Comparison of ENCODE assay signal across 1 cellular context in the genomic region with DNA sequence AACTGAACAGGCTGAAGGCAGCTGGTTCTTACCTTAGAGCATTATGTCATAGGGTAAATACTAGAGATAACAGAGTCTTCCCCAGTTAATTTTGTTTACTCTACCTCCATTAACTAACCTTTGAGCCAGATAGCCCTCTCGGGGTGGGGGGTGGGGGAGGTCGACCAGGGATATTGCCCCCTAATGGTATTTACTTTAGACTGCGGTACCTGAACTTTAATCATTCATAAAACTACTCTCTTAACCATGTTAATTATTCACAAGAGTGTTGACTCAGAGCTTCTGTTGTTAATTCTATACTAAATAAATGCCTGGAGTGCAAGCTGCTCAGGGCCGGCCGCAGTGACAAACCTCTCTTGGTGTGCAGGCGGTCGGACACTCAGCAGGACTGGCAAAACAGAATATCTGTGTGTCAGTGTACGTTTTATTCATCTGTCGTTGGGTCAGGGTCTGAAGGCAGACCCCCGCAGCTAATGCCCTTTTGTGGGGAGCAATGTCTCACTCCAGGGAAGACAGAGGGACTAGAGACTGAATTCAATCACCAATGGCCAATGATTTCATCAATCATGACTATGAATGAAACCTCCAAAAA.
TF ChIP-seq lines count a peak whose summit lies in the region.

No MANE protein-coding gene starts in this region.

TF ChIP-seq in HepG2, 621 proteins besides CTCF, POLR2A, EP300 and RAD21 (continued from another document and continues in another):
- TF ChIP-seq, protein P1, sequence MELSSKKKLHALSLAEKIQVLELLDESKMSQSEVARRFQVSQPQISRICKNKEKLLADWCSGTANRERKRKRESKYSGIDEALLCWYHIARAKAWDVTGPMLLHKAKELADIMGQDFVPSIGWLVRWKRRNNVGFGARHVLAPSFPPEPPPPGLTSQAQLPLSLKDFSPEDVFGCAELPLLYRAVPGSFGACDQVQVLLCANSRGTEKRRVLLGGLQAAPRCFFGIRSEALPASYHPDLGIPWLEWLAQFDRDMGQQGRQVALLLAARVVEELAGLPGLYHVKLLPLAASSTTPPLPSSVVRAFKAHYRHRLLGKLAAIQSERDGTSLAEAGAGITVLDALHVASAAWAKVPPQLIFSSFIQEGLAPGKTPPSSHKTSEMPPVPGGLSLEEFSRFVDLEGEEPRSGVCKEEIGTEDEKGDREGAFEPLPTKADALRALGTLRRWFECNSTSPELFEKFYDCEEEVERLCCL (CRISPR knock-in tag; IDR thresholded peaks at IDR 0.05; ENCODE audit: borderline replicate concordance), result no peak
- TF ChIP-seq, protein P2, sequence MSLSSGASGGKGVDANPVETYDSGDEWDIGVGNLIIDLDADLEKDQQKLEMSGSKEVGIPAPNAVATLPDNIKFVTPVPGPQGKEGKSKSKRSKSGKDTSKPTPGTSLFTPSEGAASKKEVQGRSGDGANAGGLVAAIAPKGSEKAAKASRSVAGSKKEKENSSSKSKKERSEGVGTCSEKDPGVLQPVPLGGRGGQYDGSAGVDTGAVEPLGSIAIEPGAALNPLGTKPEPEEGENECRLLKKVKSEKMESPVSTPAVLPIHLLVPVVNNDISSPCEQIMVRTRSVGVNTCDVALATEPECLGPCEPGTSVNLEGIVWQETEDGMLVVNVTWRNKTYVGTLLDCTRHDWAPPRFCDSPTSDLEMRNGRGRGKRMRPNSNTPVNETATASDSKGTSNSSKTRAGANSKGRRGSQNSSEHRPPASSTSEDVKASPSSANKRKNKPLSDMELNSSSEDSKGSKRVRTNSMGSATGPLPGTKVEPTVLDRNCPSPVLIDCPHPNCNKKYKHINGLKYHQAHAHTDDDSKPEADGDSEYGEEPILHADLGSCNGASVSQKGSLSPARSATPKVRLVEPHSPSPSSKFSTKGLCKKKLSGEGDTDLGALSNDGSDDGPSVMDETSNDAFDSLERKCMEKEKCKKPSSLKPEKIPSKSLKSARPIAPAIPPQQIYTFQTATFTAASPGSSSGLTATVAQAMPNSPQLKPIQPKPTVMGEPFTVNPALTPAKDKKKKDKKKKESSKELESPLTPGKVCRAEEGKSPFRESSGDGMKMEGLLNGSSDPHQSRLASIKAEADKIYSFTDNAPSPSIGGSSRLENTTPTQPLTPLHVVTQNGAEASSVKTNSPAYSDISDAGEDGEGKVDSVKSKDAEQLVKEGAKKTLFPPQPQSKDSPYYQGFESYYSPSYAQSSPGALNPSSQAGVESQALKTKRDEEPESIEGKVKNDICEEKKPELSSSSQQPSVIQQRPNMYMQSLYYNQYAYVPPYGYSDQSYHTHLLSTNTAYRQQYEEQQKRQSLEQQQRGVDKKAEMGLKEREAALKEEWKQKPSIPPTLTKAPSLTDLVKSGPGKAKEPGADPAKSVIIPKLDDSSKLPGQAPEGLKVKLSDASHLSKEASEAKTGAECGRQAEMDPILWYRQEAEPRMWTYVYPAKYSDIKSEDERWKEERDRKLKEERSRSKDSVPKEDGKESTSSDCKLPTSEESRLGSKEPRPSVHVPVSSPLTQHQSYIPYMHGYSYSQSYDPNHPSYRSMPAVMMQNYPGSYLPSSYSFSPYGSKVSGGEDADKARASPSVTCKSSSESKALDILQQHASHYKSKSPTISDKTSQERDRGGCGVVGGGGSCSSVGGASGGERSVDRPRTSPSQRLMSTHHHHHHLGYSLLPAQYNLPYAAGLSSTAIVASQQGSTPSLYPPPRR (CRISPR knock-in tag; IDR thresholded peaks at IDR 0.05; ENCODE audit: borderline replicate concordance), result peak; percentile 97
- TF ChIP-seq ZNF75D (CRISPR knock-in tag; IDR thresholded peaks at IDR 0.05; ENCODE audit: borderline replicate concordance), result no peak
- TF ChIP-seq ZNF260 (CRISPR knock-in tag; IDR thresholded peaks at IDR 0.05; ENCODE audit: borderline replicate concordance, low read depth), result no peak
- no peak for TF ChIP-seq ZNF569 (CRISPR knock-in tag; IDR thresholded peaks at IDR 0.05; ENCODE audit: borderline replicate concordance)
- TF ChIP-seq KLF6 (CRISPR knock-in tag; IDR thresholded peaks at IDR 0.05), result peak; percentile 68; the same call in 1 of the 2 replicates
- TF ChIP-seq NKX3-1 (CRISPR knock-in tag; IDR thresholded peaks at IDR 0.05), result peak; percentile 92
- TF ChIP-seq HOXA3 (CRISPR knock-in tag; IDR thresholded peaks at IDR 0.05), result peak; percentile 77
- no peak for TF ChIP-seq ZFAT (CRISPR knock-in tag; conservative IDR thresholded peaks at IDR 0.05)
- TF ChIP-seq FOSL1 (CRISPR knock-in tag; IDR thresholded peaks at IDR 0.05; ENCODE audit: borderline replicate concordance), result peak; percentile 60; the same call in 1 of the 2 replicates
- peak; percentile 80 for TF ChIP-seq HMG20A (CRISPR knock-in tag; IDR thresholded peaks at IDR 0.05; ENCODE audit: borderline replicate concordance)
- TF ChIP-seq ZNF776 (CRISPR knock-in tag; IDR thresholded peaks at IDR 0.05), result no peak
- TF ChIP-seq ISX (CRISPR knock-in tag; conservative IDR thresholded peaks at IDR 0.05), result 0 out of 2 replicates have a peak, but pooled peaks have one; percentile 67
- TF ChIP-seq ZNF761 (CRISPR knock-in tag; conservative IDR thresholded peaks at IDR 0.05), result no peak
- TF ChIP-seq ZMAT3 (CRISPR knock-in tag; conservative IDR thresholded peaks at IDR 0.05), result peak; percentile 89
- TF ChIP-seq ZNF878 (CRISPR knock-in tag; IDR thresholded peaks at IDR 0.05), result peak; percentile 92
- peak; percentile 52; the same call in 1 of the 2 replicates for TF ChIP-seq SPEN (CRISPR knock-in tag; IDR thresholded peaks at IDR 0.05; ENCODE audit: low read depth)
- TF ChIP-seq ZNF577 (CRISPR knock-in tag; IDR thresholded peaks at IDR 0.05; ENCODE audit: borderline replicate concordance, low read depth), result no peak
- TF ChIP-seq, protein P3, sequence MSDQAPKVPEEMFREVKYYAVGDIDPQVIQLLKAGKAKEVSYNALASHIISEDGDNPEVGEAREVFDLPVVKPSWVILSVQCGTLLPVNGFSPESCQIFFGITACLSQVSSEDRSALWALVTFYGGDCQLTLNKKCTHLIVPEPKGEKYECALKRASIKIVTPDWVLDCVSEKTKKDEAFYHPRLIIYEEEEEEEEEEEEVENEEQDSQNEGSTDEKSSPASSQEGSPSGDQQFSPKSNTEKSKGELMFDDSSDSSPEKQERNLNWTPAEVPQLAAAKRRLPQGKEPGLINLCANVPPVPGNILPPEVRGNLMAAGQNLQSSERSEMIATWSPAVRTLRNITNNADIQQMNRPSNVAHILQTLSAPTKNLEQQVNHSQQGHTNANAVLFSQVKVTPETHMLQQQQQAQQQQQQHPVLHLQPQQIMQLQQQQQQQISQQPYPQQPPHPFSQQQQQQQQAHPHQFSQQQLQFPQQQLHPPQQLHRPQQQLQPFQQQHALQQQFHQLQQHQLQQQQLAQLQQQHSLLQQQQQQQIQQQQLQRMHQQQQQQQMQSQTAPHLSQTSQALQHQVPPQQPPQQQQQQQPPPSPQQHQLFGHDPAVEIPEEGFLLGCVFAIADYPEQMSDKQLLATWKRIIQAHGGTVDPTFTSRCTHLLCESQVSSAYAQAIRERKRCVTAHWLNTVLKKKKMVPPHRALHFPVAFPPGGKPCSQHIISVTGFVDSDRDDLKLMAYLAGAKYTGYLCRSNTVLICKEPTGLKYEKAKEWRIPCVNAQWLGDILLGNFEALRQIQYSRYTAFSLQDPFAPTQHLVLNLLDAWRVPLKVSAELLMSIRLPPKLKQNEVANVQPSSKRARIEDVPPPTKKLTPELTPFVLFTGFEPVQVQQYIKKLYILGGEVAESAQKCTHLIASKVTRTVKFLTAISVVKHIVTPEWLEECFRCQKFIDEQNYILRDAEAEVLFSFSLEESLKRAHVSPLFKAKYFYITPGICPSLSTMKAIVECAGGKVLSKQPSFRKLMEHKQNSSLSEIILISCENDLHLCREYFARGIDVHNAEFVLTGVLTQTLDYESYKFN (CRISPR knock-in tag; conservative IDR thresholded peaks at IDR 0.05), result peak; percentile 99
- TF ChIP-seq, protein P4, sequence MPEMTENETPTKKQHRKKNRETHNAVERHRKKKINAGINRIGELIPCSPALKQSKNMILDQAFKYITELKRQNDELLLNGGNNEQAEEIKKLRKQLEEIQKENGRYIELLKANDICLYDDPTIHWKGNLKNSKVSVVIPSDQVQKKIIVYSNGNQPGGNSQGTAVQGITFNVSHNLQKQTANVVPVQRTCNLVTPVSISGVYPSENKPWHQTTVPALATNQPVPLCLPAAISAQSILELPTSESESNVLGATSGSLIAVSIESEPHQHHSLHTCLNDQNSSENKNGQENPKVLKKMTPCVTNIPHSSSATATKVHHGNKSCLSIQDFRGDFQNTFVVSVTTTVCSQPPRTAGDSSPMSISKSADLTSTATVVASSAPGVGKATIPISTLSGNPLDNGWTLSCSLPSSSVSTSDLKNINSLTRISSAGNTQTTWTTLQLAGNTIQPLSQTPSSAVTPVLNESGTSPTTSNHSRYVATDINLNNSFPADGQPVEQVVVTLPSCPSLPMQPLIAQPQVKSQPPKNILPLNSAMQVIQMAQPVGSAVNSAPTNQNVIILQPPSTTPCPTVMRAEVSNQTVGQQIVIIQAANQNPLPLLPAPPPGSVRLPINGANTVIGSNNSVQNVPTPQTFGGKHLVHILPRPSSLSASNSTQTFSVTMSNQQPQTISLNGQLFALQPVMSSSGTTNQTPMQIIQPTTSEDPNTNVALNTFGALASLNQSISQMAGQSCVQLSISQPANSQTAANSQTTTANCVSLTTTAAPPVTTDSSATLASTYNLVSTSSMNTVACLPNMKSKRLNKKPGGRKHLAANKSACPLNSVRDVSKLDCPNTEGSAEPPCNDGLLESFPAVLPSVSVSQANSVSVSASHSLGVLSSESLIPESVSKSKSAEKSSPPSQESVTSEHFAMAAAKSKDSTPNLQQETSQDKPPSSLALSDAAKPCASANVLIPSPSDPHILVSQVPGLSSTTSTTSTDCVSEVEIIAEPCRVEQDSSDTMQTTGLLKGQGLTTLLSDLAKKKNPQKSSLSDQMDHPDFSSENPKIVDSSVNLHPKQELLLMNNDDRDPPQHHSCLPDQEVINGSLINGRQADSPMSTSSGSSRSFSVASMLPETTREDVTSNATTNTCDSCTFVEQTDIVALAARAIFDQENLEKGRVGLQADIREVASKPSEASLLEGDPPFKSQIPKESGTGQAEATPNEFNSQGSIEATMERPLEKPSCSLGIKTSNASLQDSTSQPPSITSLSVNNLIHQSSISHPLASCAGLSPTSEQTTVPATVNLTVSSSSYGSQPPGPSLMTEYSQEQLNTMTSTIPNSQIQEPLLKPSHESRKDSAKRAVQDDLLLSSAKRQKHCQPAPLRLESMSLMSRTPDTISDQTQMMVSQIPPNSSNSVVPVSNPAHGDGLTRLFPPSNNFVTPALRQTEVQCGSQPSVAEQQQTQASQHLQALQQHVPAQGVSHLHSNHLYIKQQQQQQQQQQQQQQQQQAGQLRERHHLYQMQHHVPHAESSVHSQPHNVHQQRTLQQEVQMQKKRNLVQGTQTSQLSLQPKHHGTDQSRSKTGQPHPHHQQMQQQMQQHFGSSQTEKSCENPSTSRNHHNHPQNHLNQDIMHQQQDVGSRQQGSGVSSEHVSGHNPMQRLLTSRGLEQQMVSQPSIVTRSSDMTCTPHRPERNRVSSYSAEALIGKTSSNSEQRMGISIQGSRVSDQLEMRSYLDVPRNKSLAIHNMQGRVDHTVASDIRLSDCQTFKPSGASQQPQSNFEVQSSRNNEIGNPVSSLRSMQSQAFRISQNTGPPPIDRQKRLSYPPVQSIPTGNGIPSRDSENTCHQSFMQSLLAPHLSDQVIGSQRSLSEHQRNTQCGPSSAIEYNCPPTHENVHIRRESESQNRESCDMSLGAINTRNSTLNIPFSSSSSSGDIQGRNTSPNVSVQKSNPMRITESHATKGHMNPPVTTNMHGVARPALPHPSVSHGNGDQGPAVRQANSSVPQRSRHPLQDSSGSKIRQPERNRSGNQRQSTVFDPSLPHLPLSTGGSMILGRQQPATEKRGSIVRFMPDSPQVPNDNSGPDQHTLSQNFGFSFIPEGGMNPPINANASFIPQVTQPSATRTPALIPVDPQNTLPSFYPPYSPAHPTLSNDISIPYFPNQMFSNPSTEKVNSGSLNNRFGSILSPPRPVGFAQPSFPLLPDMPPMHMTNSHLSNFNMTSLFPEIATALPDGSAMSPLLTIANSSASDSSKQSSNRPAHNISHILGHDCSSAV (CRISPR knock-in tag; IDR thresholded peaks at IDR 0.05; ENCODE audit: borderline replicate concordance), result no peak
- TF ChIP-seq, protein P5, sequence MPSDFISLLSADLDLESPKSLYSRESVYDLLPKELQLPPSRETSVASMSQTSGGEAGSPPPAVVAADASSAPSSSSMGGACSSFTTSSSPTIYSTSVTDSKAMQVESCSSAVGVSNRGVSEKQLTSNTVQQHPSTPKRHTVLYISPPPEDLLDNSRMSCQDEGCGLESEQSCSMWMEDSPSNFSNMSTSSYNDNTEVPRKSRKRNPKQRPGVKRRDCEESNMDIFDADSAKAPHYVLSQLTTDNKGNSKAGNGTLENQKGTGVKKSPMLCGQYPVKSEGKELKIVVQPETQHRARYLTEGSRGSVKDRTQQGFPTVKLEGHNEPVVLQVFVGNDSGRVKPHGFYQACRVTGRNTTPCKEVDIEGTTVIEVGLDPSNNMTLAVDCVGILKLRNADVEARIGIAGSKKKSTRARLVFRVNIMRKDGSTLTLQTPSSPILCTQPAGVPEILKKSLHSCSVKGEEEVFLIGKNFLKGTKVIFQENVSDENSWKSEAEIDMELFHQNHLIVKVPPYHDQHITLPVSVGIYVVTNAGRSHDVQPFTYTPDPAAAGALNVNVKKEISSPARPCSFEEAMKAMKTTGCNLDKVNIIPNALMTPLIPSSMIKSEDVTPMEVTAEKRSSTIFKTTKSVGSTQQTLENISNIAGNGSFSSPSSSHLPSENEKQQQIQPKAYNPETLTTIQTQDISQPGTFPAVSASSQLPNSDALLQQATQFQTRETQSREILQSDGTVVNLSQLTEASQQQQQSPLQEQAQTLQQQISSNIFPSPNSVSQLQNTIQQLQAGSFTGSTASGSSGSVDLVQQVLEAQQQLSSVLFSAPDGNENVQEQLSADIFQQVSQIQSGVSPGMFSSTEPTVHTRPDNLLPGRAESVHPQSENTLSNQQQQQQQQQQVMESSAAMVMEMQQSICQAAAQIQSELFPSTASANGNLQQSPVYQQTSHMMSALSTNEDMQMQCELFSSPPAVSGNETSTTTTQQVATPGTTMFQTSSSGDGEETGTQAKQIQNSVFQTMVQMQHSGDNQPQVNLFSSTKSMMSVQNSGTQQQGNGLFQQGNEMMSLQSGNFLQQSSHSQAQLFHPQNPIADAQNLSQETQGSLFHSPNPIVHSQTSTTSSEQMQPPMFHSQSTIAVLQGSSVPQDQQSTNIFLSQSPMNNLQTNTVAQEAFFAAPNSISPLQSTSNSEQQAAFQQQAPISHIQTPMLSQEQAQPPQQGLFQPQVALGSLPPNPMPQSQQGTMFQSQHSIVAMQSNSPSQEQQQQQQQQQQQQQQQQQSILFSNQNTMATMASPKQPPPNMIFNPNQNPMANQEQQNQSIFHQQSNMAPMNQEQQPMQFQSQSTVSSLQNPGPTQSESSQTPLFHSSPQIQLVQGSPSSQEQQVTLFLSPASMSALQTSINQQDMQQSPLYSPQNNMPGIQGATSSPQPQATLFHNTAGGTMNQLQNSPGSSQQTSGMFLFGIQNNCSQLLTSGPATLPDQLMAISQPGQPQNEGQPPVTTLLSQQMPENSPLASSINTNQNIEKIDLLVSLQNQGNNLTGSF (CRISPR knock-in tag; IDR thresholded peaks at IDR 0.05), result no peak
- no peak for TF ChIP-seq SP1 (IDR thresholded peaks at IDR 0.05)
- TF ChIP-seq SP1 (CRISPR knock-in tag; IDR thresholded peaks at IDR 0.05), result no peak
- TF ChIP-seq ZNF709 (CRISPR knock-in tag; IDR thresholded peaks at IDR 0.05), result peak; percentile 26; the same call in 1 of the 2 replicates
- TF ChIP-seq ZC3H4 (CRISPR knock-in tag; IDR thresholded peaks at IDR 0.05; ENCODE audit: borderline replicate concordance), result 0 out of 2 replicates have a peak, but pooled peaks have one; percentile 33
- TF ChIP-seq, protein P6, sequence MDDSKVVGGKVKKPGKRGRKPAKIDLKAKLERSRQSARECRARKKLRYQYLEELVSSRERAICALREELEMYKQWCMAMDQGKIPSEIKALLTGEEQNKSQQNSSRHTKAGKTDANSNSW (CRISPR knock-in tag; IDR thresholded peaks at IDR 0.05; ENCODE audit: borderline replicate concordance), result no peak
- no peak for TF ChIP-seq RFX3 (CRISPR knock-in tag; IDR thresholded peaks at IDR 0.05)
- TF ChIP-seq ONECUT2 (CRISPR knock-in tag; IDR thresholded peaks at IDR 0.05), result peak; percentile 57; the same call in 1 of the 2 replicates
- peak; percentile 55; the same call in 1 of the 2 replicates for TF ChIP-seq FOXC1 (CRISPR knock-in tag; IDR thresholded peaks at IDR 0.05; ENCODE audit: borderline replicate concordance)
- TF ChIP-seq RNF2 (conservative IDR thresholded peaks at IDR 0.05; ENCODE audit: low read depth), result no peak
